26 cellular contexts compared by ENCODE assay signal in the genomic region with DNA sequence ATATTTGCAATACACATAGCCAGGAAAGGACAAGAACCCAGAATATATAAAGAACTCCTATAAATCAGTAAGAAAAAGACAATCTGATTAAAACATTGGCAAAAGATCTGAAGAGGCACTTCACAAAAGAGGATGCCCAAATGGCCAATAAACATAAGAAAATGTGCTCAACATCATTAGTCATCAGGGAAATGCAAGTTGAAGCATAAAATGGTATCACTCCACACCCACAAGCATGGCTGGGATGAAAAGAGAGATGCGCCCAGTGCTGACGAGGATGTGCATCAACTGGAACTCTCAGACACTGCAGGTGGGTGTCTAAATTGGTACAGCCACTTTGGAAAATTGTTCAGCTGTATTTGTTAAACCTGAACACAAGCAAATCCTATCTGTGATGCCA. TPM values are rescaled to one million over a fixed set of nuclear protein-coding genes. Genes with fewer than 3 reads are reported as not detected.
"Had no signal": no experiment of that assay in that cellular context is flagged by ENCODE, and none has a peak within 500 bp of the region (broad histone marks: within the 10 kb centered on the region; RNA-seq: fewer than 3 reads in every experiment).

No MANE protein-coding gene starts in this region.

- H3K4me1 ChIP-seq: left lung, upper lobe of left lung had no signal

- H3K4me3 Mint-ChIP-seq: activated naive CD8-positive, alpha-beta T cell; activated T-cell treated with anti-CD3 and anti-CD28 coated beads, Interleukin-2, amount 50 U/mL, for 4 hours; brain; dendritic cell treated with granulocyte-macrophage colony-stimulating factor and Interleukin-4, amounts not matched to agents 40 ng/mL and 50 ng/mL, for 4 days; endodermal cell; memory B cell; natural killer cell treated with Interleukin-12 subunit alpha and Interleukin-12 subunit beta and Interleukin-15 and Interleukin-18, amount 100 ng/mL, for 72 hours had no signal

- H3K27ac Mint-ChIP-seq: activated naive CD8-positive, alpha-beta T cell; dendritic cell treated with granulocyte-macrophage colony-stimulating factor and Interleukin-4, amounts not matched to agents 40 ng/mL and 50 ng/mL, for 4 days; endodermal cell; memory B cell had no signal

- H3K27ac ChIP-seq: left lung, sigmoid colon, upper lobe of left lung had no signal

- ATAC-seq: activated CD4-positive, CD25-positive, alpha-beta regulatory T cell treated with anti-CD3 and anti-CD28 coated beads, Interleukin-2, amount 50 U/mL, for 24 hours; activated T-cell treated with anti-CD3 and anti-CD28 coated beads, Interleukin-2, amount 50 U/mL, for 4 hours; esophagus mucosa; left lung; natural killer cell treated with Interleukin-12 subunit alpha and Interleukin-12 subunit beta and Interleukin-15 and Interleukin-18, amount 100 ng/mL, for 72 hours; stimulated activated naive CD8-positive, alpha-beta T cell treated with anti-CD3 and anti-CD28 coated beads, Interleukin-15, Interleukin-2, amounts not matched to agents 100 U/mL and 50 U/mL, for 24 hours had no signal

- H3K4me3 ChIP-seq: left lung, sigmoid colon, upper lobe of left lung had no signal

- H3K36me3 ChIP-seq: left lung, sigmoid colon, upper lobe of left lung had no signal

- H3K9me3 ChIP-seq: left lung, sigmoid colon, upper lobe of left lung had no signal

- H3K27me3 Mint-ChIP-seq: activated naive CD8-positive, alpha-beta T cell had no signal

- H3K27me3 ChIP-seq: upper lobe of left lung had no signal

- H3K4me1 Mint-ChIP-seq: memory B cell had no signal

- DNase-seq: activated CD4-positive, alpha-beta T cell treated with anti-CD3 and anti-CD28 coated beads, Interleukin-2, amount 50 U/mL, for 48 hours; activated gamma-delta T cell; activated T-cell treated with anti-CD3 and anti-CD28 coated beads, Interleukin-2, amount 50 U/mL, for 4 hours; amygdala; cerebellar nuclear complex; endodermal cell; foreskin melanocyte; head of caudate nucleus; left lung; sigmoid colon; stimulated activated CD4-positive, alpha-beta T cell treated with anti-CD3 and anti-CD28 coated beads, Interleukin-12 subunit alpha, Interleukin-12 subunit beta, amount 100 ng/mL, for 4 hours; stimulated activated CD4-positive, alpha-beta T cell treated with anti-CD3 and anti-CD28 coated beads, Interleukin-2, amount 100 ng/mL, for 48 hours; stimulated activated CD8-positive, alpha-beta memory T cell treated with anti-CD3 and anti-CD28 coated beads, Interleukin-4, amount 100 ng/mL, for 48 hours; stimulated activated naive CD8-positive, alpha-beta T cell treated with anti-CD3 and anti-CD28 coated beads, Interleukin-15, Interleukin-2, amounts not matched to agents 100 U/mL and 50 U/mL, for 24 hours; upper lobe of left lung had no signal

- H3K36me3 Mint-ChIP-seq: activated naive CD8-positive, alpha-beta T cell; brain; memory B cell; natural killer cell treated with Interleukin-12 subunit alpha and Interleukin-12 subunit beta and Interleukin-15 and Interleukin-18, amount 100 ng/mL, for 72 hours had no signal

- H3K9me3 Mint-ChIP-seq: activated T-cell treated with anti-CD3 and anti-CD28 coated beads, Interleukin-2, amount 50 U/mL, for 4 hours; dendritic cell treated with granulocyte-macrophage colony-stimulating factor and Interleukin-4, amounts not matched to agents 40 ng/mL and 50 ng/mL, for 4 days; endodermal cell; memory B cell; natural killer cell treated with Interleukin-12 subunit alpha and Interleukin-12 subunit beta and Interleukin-15 and Interleukin-18, amount 100 ng/mL, for 72 hours had no signal

RNA-seq across cellular contexts. Expression of gene MLN, which starts 42.4 kb away (rescaled TPM):
- total RNA-seq: activated T-cell treated with anti-CD3 and anti-CD28 coated beads, Interleukin-2, amount 50 U/mL, for 4 hours; endodermal cell; esophagus mucosa; left lung; natural killer cell treated with Interleukin-12 subunit alpha and Interleukin-12 subunit beta and Interleukin-15 and Interleukin-18, amount 100 ng/mL, for 72 hours; omental fat pad; pulmonary artery endothelial cell; sigmoid colon; T-helper 2 cell treated with Interferon-gamma antibody and Interleukin-4, amounts not matched to agents 100 ng/mL and 5 ng/mL, for 36 hours; temporal lobe; upper lobe of left lung had no signal
